14 cellular contexts compared by ENCODE assay signal in the genomic region with DNA sequence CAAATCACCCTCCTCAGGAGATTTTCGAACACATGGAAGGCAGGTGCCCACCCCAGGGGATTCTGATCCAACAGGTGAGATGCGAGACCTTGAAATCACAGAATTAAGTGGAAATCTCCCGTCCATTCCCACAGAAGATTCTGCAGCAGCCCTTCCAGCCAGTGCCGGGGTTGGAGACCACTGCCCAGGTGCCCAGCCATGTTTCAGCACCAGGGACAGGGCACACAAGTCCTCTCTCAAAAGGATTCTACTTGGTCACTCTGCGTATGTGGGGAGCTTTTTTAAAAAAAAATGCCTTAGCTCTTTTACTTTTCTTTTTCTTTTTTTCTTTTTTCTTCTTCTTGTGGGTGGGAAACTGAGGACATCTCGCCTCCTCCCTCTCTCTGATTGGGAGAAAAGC.
A peak's percentile ranks its signal among the peaks of the same experiment; 100 is the strongest.
DNase-seq lines count a peak whose midpoint lies in the region; ATAC-seq and TF ChIP-seq lines count a peak whose summit lies in the region.
"Had no signal": no experiment of that assay in that cellular context is flagged by ENCODE, and none has a peak within 500 bp of the region (broad histone marks: within the 10 kb centered on the region; RNA-seq: fewer than 3 reads in every experiment).

No MANE protein-coding gene starts in this region.

- peaks cover 18% of the 10 kb centered on the region for H3K27me3 Mint-ChIP-seq in glutamatergic neuron (ENCODE audit: unreplicated experiment)

- peaks cover 19% of the 10 kb centered on the region for H3K4me1 Mint-ChIP-seq in glutamatergic neuron (ENCODE audit: low read depth, unreplicated experiment)

- TF ChIP-seq CTCF in NB4 (IDR thresholded peaks at IDR 0.05; ENCODE audit: low read depth, low read length) (no peak), cardiac fibroblast (IDR thresholded peaks at IDR 0.05; ENCODE audit: low read depth, low read length) (no peak), glutamatergic neuron (IDR thresholded peaks at IDR 0.05; ENCODE audit: partially characterized antibody, unreplicated experiment) (no peak)

- H3K4me3 ChIP-seq in NB4 (ENCODE audit: low read depth, low read length) = no peak overlapping the region
- H3K4me3 ChIP-seq in cardiac fibroblast (replicated peaks in 1 of 2; ENCODE audit: low read depth in 2 of 2, low read length in 2 of 2) = no peak overlapping the region
- H3K4me3 ChIP-seq in mesendoderm (ENCODE audit: low read length) = no peak overlapping the region

- no peaks in the 10 kb centered on the region for H3K79me2 ChIP-seq in mesendoderm (ENCODE audit: control insufficient read depth, insufficient read depth, low read length)

- peak; percentile 50 for DNase-seq in Daoy (ENCODE audit: low read depth)
- peak; percentile 28 for DNase-seq in NB4 (ENCODE audit: low read depth)
- peak; percentile 16 to 34 for DNase-seq in cardiac fibroblast (ENCODE audit: low read depth in 2 of 2)
- DNase-seq in mesendoderm = peak; percentile 51
- no peak for DNase-seq in glutamatergic neuron
- DNase-seq: activated B cell treated with CpG ODN at 0.5 μM for 24 hours; MV-4-11; stimulated activated CD4-positive, alpha-beta T cell treated with anti-CD3 and anti-CD28 coated beads, Interleukin-1b, Interleukin-23, amount 100 ng/mL, for 48 hours; stimulated activated CD8-positive, alpha-beta memory T cell treated with anti-CD3 and anti-CD28 coated beads, Interleukin-4, amount 100 ng/mL, for 48 hours had no signal

- H3K36me3 ChIP-seq in mesendoderm (ENCODE audit: control insufficient read depth, insufficient read depth, low read length) = no peaks in the 10 kb centered on the region

- WGBS in mesendoderm (ENCODE audit: extremely low coverage, insufficient coverage, low lambda C conversion rate) = no CpG with 5 or more reads among the region's 6 CpGs

- no peak for TF ChIP-seq POLR2A in NB4 (IDR thresholded peaks at IDR 0.05; ENCODE audit: extremely low read depth, insufficient read length)

- no peak overlapping the region for H2AK5ac ChIP-seq in mesendoderm (ENCODE audit: low read length)

- no peak overlapping the region for H3K18ac ChIP-seq in mesendoderm (ENCODE audit: low read length)

- no peak overlapping the region for H3K4me2 ChIP-seq in mesendoderm (ENCODE audit: low read length)

- H3K4ac ChIP-seq in mesendoderm (ENCODE audit: low read depth, low read length) = no peak overlapping the region

- H3K27ac Mint-ChIP-seq in glutamatergic neuron (ENCODE audit: unreplicated experiment) = no peak overlapping the region
- H3K27ac Mint-ChIP-seq: activated B cell treated with CpG ODN at 0.5 μM for 24 hours; activated naive CD4-positive, alpha-beta T cell treated with anti-CD3 and anti-CD28 coated beads, Interleukin-2, amount 50 U/mL, for 24 hours; B cell had no signal

- no peak overlapping the region for H2BK15ac ChIP-seq in mesendoderm (replicated peaks; ENCODE audit: low read depth)

- no peak overlapping the region for H2BK5ac ChIP-seq in mesendoderm (ENCODE audit: low read length)

- no peaks in the 10 kb centered on the region for H3K4me1 ChIP-seq in mesendoderm (ENCODE audit: control insufficient read depth, low read depth, low read length)

- H4K5ac ChIP-seq in mesendoderm (ENCODE audit: low read length) = no peak overlapping the region

- H3K56ac ChIP-seq in mesendoderm (ENCODE audit: low read length) = no peak overlapping the region

- H2BK120ac ChIP-seq in mesendoderm (ENCODE audit: low read depth, low read length) = no peak overlapping the region

- H3K4me3 Mint-ChIP-seq in glutamatergic neuron (ENCODE audit: unreplicated experiment) = no peak overlapping the region
- H3K4me3 Mint-ChIP-seq: activated B cell treated with CpG ODN at 0.5 μM for 24 hours; activated naive CD4-positive, alpha-beta T cell treated with anti-CD3 and anti-CD28 coated beads, Interleukin-2, amount 50 U/mL, for 24 hours; B cell had no signal

- no peak overlapping the region for H3K27ac ChIP-seq in mesendoderm (ENCODE audit: low read depth, low read length)

- H3K23ac ChIP-seq in mesendoderm (ENCODE audit: low read length) = no peak overlapping the region

- H3K9ac ChIP-seq in mesendoderm (ENCODE audit: low read length) = no peak overlapping the region

- peaks cover 9% of the 10 kb centered on the region for H3K27me3 ChIP-seq in mesendoderm (ENCODE audit: insufficient read depth, low read length, poor library complexity)

- ATAC-seq in GM18511 (IDR thresholded peaks at IDR 0.05; ENCODE audit: unreplicated experiment) (no peak), GM18868 (IDR thresholded peaks at IDR 0.05; ENCODE audit: unreplicated experiment) (no peak)
- no peak for ATAC-seq in activated CD4-positive, CD25-positive, alpha-beta regulatory T cell treated with anti-CD3 and anti-CD28 coated beads, Interleukin-2, amount 50 U/mL, for 24 hours

- no peak overlapping the region for H4K8ac ChIP-seq in mesendoderm (ENCODE audit: low read depth, low read length)

- H3K79me1 ChIP-seq in mesendoderm (ENCODE audit: low read length) = no peaks in the 10 kb centered on the region

- no peaks in the 10 kb centered on the region for H3K9me3 Mint-ChIP-seq in glutamatergic neuron (ENCODE audit: unreplicated experiment)
- H3K9me3 Mint-ChIP-seq: activated B cell treated with CpG ODN at 0.5 μM for 24 hours; activated naive CD4-positive, alpha-beta T cell treated with anti-CD3 and anti-CD28 coated beads, Interleukin-2, amount 50 U/mL, for 24 hours had no signal

- no peaks in the 10 kb centered on the region for H3K36me3 Mint-ChIP-seq in glutamatergic neuron (ENCODE audit: unreplicated experiment)
- H3K36me3 Mint-ChIP-seq: activated naive CD4-positive, alpha-beta T cell treated with anti-CD3 and anti-CD28 coated beads, Interleukin-2, amount 50 U/mL, for 24 hours had no signal
